In the genomic region with DNA sequence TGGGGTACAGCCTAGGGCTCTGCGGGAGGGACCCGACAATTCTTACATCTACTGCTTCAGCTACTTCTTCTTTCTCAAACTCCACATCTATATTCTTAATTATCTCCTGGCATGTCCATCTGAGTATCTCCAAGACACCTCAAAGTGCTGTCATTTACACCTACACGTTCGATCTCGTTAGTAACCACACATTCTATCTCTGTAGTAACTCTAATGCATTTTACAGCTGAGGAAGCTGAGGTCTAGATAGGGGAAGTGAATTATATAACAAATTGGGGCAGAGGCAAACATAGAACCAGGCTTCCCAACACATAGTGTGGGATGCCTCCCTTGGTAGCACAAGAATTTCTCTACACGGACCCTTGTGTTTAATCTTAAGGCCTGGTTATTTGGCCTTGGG, we compare ENCODE assay signal across 22 cellular contexts. TPM values are rescaled to one million over a fixed set of nuclear protein-coding genes. Genes with fewer than 3 reads are reported as not detected.
A peak's percentile ranks its signal among the peaks of the same experiment; 100 is the strongest.
DNase-seq lines count a peak whose midpoint lies in the region; ATAC-seq, FAIRE-seq and TF ChIP-seq lines count a peak whose summit lies in the region.
"Had no signal": no experiment of that assay in that cellular context is flagged by ENCODE, and none has a peak within 500 bp of the region (broad histone marks: within the 10 kb centered on the region; RNA-seq: fewer than 3 reads in every experiment).

No MANE protein-coding gene starts in this region.

- H3K4me3 Mint-ChIP-seq in activated T-cell treated with anti-CD3 and anti-CD28 coated beads, Interleukin-2, amount 50 U/mL, for 24 hours = no peak overlapping the region
- H3K4me3 Mint-ChIP-seq in activated T-cell treated with anti-CD3 and anti-CD28 coated beads, Interleukin-2, amount 50 U/mL, for 72 hours = no peak overlapping the region
- no peak overlapping the region for H3K4me3 Mint-ChIP-seq in stimulated activated effector memory CD8-positive, alpha-beta T cell treated with anti-CD3 and anti-CD28 coated beads, Interleukin-12 subunit alpha, Interleukin-12 subunit beta, amount 100 ng/mL, for 72 hours

- H4K91ac ChIP-seq in neuronal stem cell (ENCODE audit: low read depth, low read length, poor library complexity) = no peak overlapping the region

- no peak overlapping the region for H3K4me3 ChIP-seq in GM12878
- H3K4me3 ChIP-seq in neuronal stem cell (ENCODE audit: low read length in 2 of 2) = no peak overlapping the region
- H3K4me3 ChIP-seq: GM23248, tibial artery had no signal

- 82% methylated on average over 6 of the region's 6 CpGs for WGBS in GM12878 (ENCODE audit: insufficient coverage, insufficient replicate concordance, low lambda C conversion rate, missing lambda C conversion rate)
- no CpG with 5 or more reads among the region's 6 CpGs for WGBS in neuronal stem cell (ENCODE audit: extremely low coverage in 2 of 2, insufficient read length in 2 of 2, insufficient replicate concordance in 1 of 2), 2 donors

- POLR2A ChIA-PET in GM12878 (lab: Charles Lee) = no interaction called here

- TF ChIP-seq POLR2A in GM12878 (IDR thresholded peaks at IDR 0.05; ENCODE audit: low read depth, low read length) = no peak

- H3K23ac ChIP-seq in neuronal stem cell (ENCODE audit: low read depth, low read length, poor library complexity) = no peak overlapping the region

- H3K27ac ChIP-seq in GM12878 (ENCODE audit: control insufficient read depth, insufficient read depth) = no peak overlapping the region
- no peak overlapping the region for H3K27ac ChIP-seq in neuronal stem cell (replicated peaks; ENCODE audit: low read length)
- H3K27ac ChIP-seq in foreskin keratinocyte = no peak overlapping the region
- H3K27ac ChIP-seq: GM23248, tibial artery had no signal

- no peak for TF ChIP-seq EP300 in GM12878 (IDR thresholded peaks at IDR 0.05; ENCODE audit: borderline replicate concordance in 1 of 2, control insufficient read depth in 1 of 2, low read depth in 2 of 2, low read length in 2 of 2)

- CTCF ChIA-PET in GM12878 (lab: Yijun Ruan, JAX) = interaction anchor here (0.7 to 13.4 kb wide), 4 partner anchors 9 to 218 kb away, joined by 3 to 979 read pairs (median 6); a partner anchor contains a TSS

- no peaks in the 10 kb centered on the region for H3K9me3 Mint-ChIP-seq in activated T-cell treated with anti-CD3 and anti-CD28 coated beads, Interleukin-2, amount 50 U/mL, for 24 hours
- H3K9me3 Mint-ChIP-seq in activated T-cell treated with anti-CD3 and anti-CD28 coated beads, Interleukin-2, amount 50 U/mL, for 72 hours = no peaks in the 10 kb centered on the region
- no peaks in the 10 kb centered on the region for H3K9me3 Mint-ChIP-seq in stimulated activated effector memory CD8-positive, alpha-beta T cell treated with anti-CD3 and anti-CD28 coated beads, Interleukin-12 subunit alpha, Interleukin-12 subunit beta, amount 100 ng/mL, for 72 hours

- peaks cover 33% of the 10 kb centered on the region for H3K36me3 Mint-ChIP-seq in activated T-cell treated with anti-CD3 and anti-CD28 coated beads, Interleukin-2, amount 50 U/mL, for 24 hours (ENCODE audit: low read depth)
- peaks cover 3 to 5% of the 10 kb centered on the region in 2 donors for H3K36me3 Mint-ChIP-seq in activated T-cell treated with anti-CD3 and anti-CD28 coated beads, Interleukin-2, amount 50 U/mL, for 72 hours (ENCODE audit: insufficient read depth in 2 of 2)
- peaks cover 8% of the 10 kb centered on the region for H3K36me3 Mint-ChIP-seq in stimulated activated effector memory CD8-positive, alpha-beta T cell treated with anti-CD3 and anti-CD28 coated beads, Interleukin-12 subunit alpha, Interleukin-12 subunit beta, amount 100 ng/mL, for 72 hours

- H2AFZ ChIP-seq in GM12878 (ENCODE audit: control insufficient read depth, low read depth, low read length) (no peak overlapping the region), neuronal stem cell (ENCODE audit: low read length) (no peak overlapping the region)
- H2AFZ ChIP-seq: GM23248 had no signal

- RAD21 ChIA-PET in GM12878 (lab: Charles Lee; ENCODE audit: unreplicated experiment) = interaction anchor here (2.2 to 20.6 kb wide), 2 partner anchors 213 to 226 kb away, joined by 6 to 605 read pairs; a partner anchor contains a TSS

- H3K79me1 ChIP-seq in neuronal stem cell (ENCODE audit: low read depth, low read length) = no peaks in the 10 kb centered on the region

- H3K27me3 ChIP-seq in GM12878 (replicated peaks in 1 of 2; ENCODE audit: control insufficient read depth in 2 of 2, insufficient read depth in 2 of 2, low read length in 1 of 2) = no peaks in the 10 kb centered on the region
- no peaks in the 10 kb centered on the region for H3K27me3 ChIP-seq in neuronal stem cell (ENCODE audit: control insufficient read depth in 3 of 3, insufficient read depth in 3 of 3, low read depth in 1 of 3, low read length in 3 of 3)
- H3K27me3 ChIP-seq in foreskin keratinocyte = no peaks in the 10 kb centered on the region
- H3K27me3 ChIP-seq: tibial artery had no signal

- H4K20me1 ChIP-seq in GM12878 (ENCODE audit: control insufficient read depth, insufficient read depth) = no peaks in the 10 kb centered on the region

- no peak for TF ChIP-seq CTCF in GM12878 (IDR thresholded peaks at IDR 0.05 in 2 of 3, conservative IDR thresholded peaks at IDR 0.05 in 1 of 3; ENCODE audit: control insufficient read depth in 2 of 3, extremely low read depth in 1 of 3, insufficient read depth in 1 of 3, low read depth in 3 of 3, low read length in 3 of 3)
- no peak for TF ChIP-seq CTCF in foreskin keratinocyte (conservative IDR thresholded peaks at IDR 0.05)

- ATAC-seq in activated T-cell treated with anti-CD3 and anti-CD28 coated beads, Interleukin-2, amount 50 U/mL, for 72 hours (replicated peaks in 1 of 2) = no peak
- no peak for ATAC-seq in GM12878
- ATAC-seq in stimulated activated effector memory CD8-positive, alpha-beta T cell treated with anti-CD3 and anti-CD28 coated beads, Interleukin-12 subunit alpha, Interleukin-12 subunit beta, amount 100 ng/mL, for 72 hours = peak; percentile 59
- ATAC-seq in foreskin keratinocyte = no peak

- intact Hi-C loops in GM12878 (cut with micrococcal nuclease; ENCODE audit: unreplicated experiment) = no loop called here

- 0 out of 2 replicates have a peak overlapping the region, but pooled peaks have one; percentile 26 for H3K4me2 ChIP-seq in GM12878 (ENCODE audit: control insufficient read depth, insufficient read depth)
- no peak overlapping the region for H3K4me2 ChIP-seq in neuronal stem cell (ENCODE audit: insufficient read depth, low read length, poor library complexity, severe bottlenecking)

- no peak overlapping the region for H2BK5ac ChIP-seq in neuronal stem cell (ENCODE audit: low read length)

- H3K27me3 Mint-ChIP-seq in activated T-cell treated with anti-CD3 and anti-CD28 coated beads, Interleukin-2, amount 50 U/mL, for 24 hours = no peaks in the 10 kb centered on the region
- H3K27me3 Mint-ChIP-seq in activated T-cell treated with anti-CD3 and anti-CD28 coated beads, Interleukin-2, amount 50 U/mL, for 72 hours (ENCODE audit: low read depth) = no peaks in the 10 kb centered on the region

- H3K18ac ChIP-seq in neuronal stem cell (ENCODE audit: low read length) = no peak overlapping the region

- H3K36me3 ChIP-seq in GM12878 (ENCODE audit: control insufficient read depth in 2 of 2, insufficient read depth in 2 of 2, low read length in 1 of 2) = peaks cover 4 to 6% of the 10 kb centered on the region in 2 experiments; a peak in 2 of 4 replicates
- H3K36me3 ChIP-seq in neuronal stem cell (replicated peaks in 1 of 2; ENCODE audit: control insufficient read depth in 2 of 2, insufficient read depth in 2 of 2, low read length in 2 of 2) = no peaks in the 10 kb centered on the region

- H4K8ac ChIP-seq in neuronal stem cell (ENCODE audit: low read depth, low read length) = no peak overlapping the region

- H3K9ac ChIP-seq in GM12878 (ENCODE audit: control insufficient read depth, insufficient read depth, low read length) = no peak overlapping the region
- no peak overlapping the region for H3K9ac ChIP-seq in neuronal stem cell (ENCODE audit: low read depth, low read length, poor library complexity)
- H3K9ac ChIP-seq: GM23248 had no signal

- H3K27ac Mint-ChIP-seq in activated T-cell treated with anti-CD3 and anti-CD28 coated beads, Interleukin-2, amount 50 U/mL, for 24 hours = peak overlapping the region; percentile 2
- H3K27ac Mint-ChIP-seq in activated T-cell treated with anti-CD3 and anti-CD28 coated beads, Interleukin-2, amount 50 U/mL, for 72 hours = no peak overlapping the region
- H3K27ac Mint-ChIP-seq in stimulated activated effector memory CD8-positive, alpha-beta T cell treated with anti-CD3 and anti-CD28 coated beads, Interleukin-12 subunit alpha, Interleukin-12 subunit beta, amount 100 ng/mL, for 72 hours = peak overlapping the region; percentile 80

- SMC1A ChIA-PET in GM12878 (lab: Charles Lee; ENCODE audit: uncharacterized antibody, unreplicated experiment) = interaction anchor here (0.8 to 21.1 kb wide), 9 partner anchors 9 to 228 kb away, joined by 3 to 805 read pairs (median 4); a partner anchor contains a TSS

- H2BK15ac ChIP-seq in neuronal stem cell (ENCODE audit: low read length) = no peak overlapping the region

- H3K14ac ChIP-seq in neuronal stem cell (ENCODE audit: low read length) = no peak overlapping the region

- H3K9me3 ChIP-seq in GM12878 (replicated peaks; ENCODE audit: control insufficient read depth, insufficient read depth, low read length) = no peaks in the 10 kb centered on the region
- no peaks in the 10 kb centered on the region for H3K9me3 ChIP-seq in neuronal stem cell (replicated peaks in 1 of 2; ENCODE audit: control insufficient read depth in 2 of 2, insufficient read depth in 1 of 2, low read depth in 1 of 2, low read length in 2 of 2)
- H3K9me3 ChIP-seq: tibial artery had no signal

- BruUV-seq in GM12878 (replicated peaks; lab: Mats Ljungman, UMichigan) = no TSS peak

- H2AK5ac ChIP-seq in neuronal stem cell (ENCODE audit: low read depth, low read length) = no peak overlapping the region

- no peak for TF ChIP-seq RAD21 in GM12878 (IDR thresholded peaks at IDR 0.05; ENCODE audit: insufficient read depth, low read depth, low read length)

- H3K4me1 ChIP-seq in GM12878 (ENCODE audit: control insufficient read depth, insufficient read depth, low read length) (peaks cover 6% of the 10 kb centered on the region; the same call in 1 of the 2 replicates), neuronal stem cell (ENCODE audit: control insufficient read depth in 2 of 2, insufficient read depth in 1 of 2, low read depth in 1 of 2, low read length in 2 of 2) (peaks cover 3 to 11% of the 10 kb centered on the region in 2 donors), foreskin keratinocyte (peaks cover 8% of the 10 kb centered on the region)

- H3K4me1 Mint-ChIP-seq in activated T-cell treated with anti-CD3 and anti-CD28 coated beads, Interleukin-2, amount 50 U/mL, for 24 hours (ENCODE audit: low read depth) = peaks cover 64% of the 10 kb centered on the region
- H3K4me1 Mint-ChIP-seq in activated T-cell treated with anti-CD3 and anti-CD28 coated beads, Interleukin-2, amount 50 U/mL, for 72 hours (ENCODE audit: low read depth) = peaks cover 52% of the 10 kb centered on the region
- H3K4me1 Mint-ChIP-seq in stimulated activated effector memory CD8-positive, alpha-beta T cell treated with anti-CD3 and anti-CD28 coated beads, Interleukin-12 subunit alpha, Interleukin-12 subunit beta, amount 100 ng/mL, for 72 hours = peaks cover 68% of the 10 kb centered on the region

- no peak overlapping the region for H2BK12ac ChIP-seq in neuronal stem cell (ENCODE audit: low read length)

- no peak for DNase-seq in activated T-cell treated with anti-CD3 and anti-CD28 coated beads, Interleukin-2, amount 50 U/mL, for 24 hours
- DNase-seq in activated T-cell treated with anti-CD3 and anti-CD28 coated beads, Interleukin-2, amount 50 U/mL, for 72 hours = no peak
- DNase-seq in NOMO-1 (lab: John Stamatoyannopoulos, UW; ENCODE audit: unreplicated experiment in 2 of 2) (peak; percentile 59 to 86), GM12878 (ENCODE audit: low read depth, low spot score) (no peak), DMS 273 (lab: John Stamatoyannopoulos, UW; ENCODE audit: unreplicated experiment) (no peak), neuronal stem cell (ENCODE audit: low spot score) (no peak), foreskin keratinocyte (no peak)
- no peak for DNase-seq in stimulated activated effector memory CD8-positive, alpha-beta T cell treated with anti-CD3 and anti-CD28 coated beads, Interleukin-12 subunit alpha, Interleukin-12 subunit beta, amount 100 ng/mL, for 72 hours (ENCODE audit: low spot score in 2 of 2)
- DNase-seq: 8988T; activated CD4-positive, alpha-beta T cell treated with anti-CD3 and anti-CD28 coated beads for 4 hours; activated gamma-delta T cell; anterior cingulate cortex; DMS79 treated with DMSO at 0.1 percent for 48 hours; effector memory CD4-positive, alpha-beta T cell; GM23248; IMR-90; mesenchymal stem cell; NCI-H1048; NCI-H524 treated with DMSO at 0.1 percent for 48 hours; Right ventricle myocardium superior; tibial artery had no signal

- no peak for FAIRE-seq in GM12878 (lab: Jason Lieb, UNC)
- FAIRE-seq: islet of Langerhans had no signal

- no peak overlapping the region for H3K4ac ChIP-seq in neuronal stem cell (ENCODE audit: low read length)

- H2BK120ac ChIP-seq in neuronal stem cell (ENCODE audit: low read depth, low read length) = no peak overlapping the region

- in situ Hi-C loops in GM12878 (cut with MboI) = loop anchor here (5.0 kb wide), 1 partner anchor 220 kb away; no protein-coding TSS in a partner anchor

- H3K79me2 ChIP-seq in GM12878 (ENCODE audit: control insufficient read depth, insufficient read depth, low read length) = no peaks in the 10 kb centered on the region

RNA-seq across cellular contexts. Expression of a gene that starts 27.6 kb away (rescaled TPM):
- total RNA-seq in activated T-cell treated with anti-CD3 and anti-CD28 coated beads, Interleukin-2, amount 50 U/mL, for 72 hours = 100 to 1,000 TPM; 166 to 189 TPM
- 73.9 and 79.2 TPM in 2 replicates for total RNA-seq in GM12878 (2013; cell fraction: nucleolus; rRNA removed)
- total RNA-seq in GM12878 (2014; rRNA removed) = 119 and 133 TPM in 2 replicates
- 147 and 154 TPM in 2 replicates for total RNA-seq in GM12878 (2014; rRNA removed; fragmentation: Illumina TruSeq; extraction: Trizol)
- total RNA-seq in GM12878 (2021) = 140 and 141 TPM in 2 replicates
- polyA plus RNA-seq in GM12878 (2011; ENCODE audit: low read depth) = 82.7 TPM
- polyA plus RNA-seq in GM12878 (2011; rRNA removed) = 120 and 130 TPM in 2 replicates
- polyA plus RNA-seq in GM12878 (2011; cell fraction: cytosol; rRNA removed) = 106 and 112 TPM in 2 replicates
- polyA plus RNA-seq in GM12878 (2011; cell fraction: nucleus; rRNA removed) = 73.0 and 95.3 TPM in 2 replicates
- 78.7 and 85.6 TPM in 2 replicates for polyA plus RNA-seq in GM12878 (2012)
- polyA plus RNA-seq in GM12878 (2014; fragmentation: Illumina TruSeq; extraction: Trizol) = 156 and 181 TPM in 2 replicates
- polyA plus RNA-seq in GM12878 (2014; fragmentation: Nextera tagmentation; extraction: Ambion mirVana) = 100 to 1,000 TPM; 121 to 177 TPM
- polyA plus RNA-seq in GM12878 (2014; rRNA removed) = 76.0 and 94.0 TPM in 2 replicates
- polyA plus RNA-seq in GM12878 (2016; fragmentation: Nextera tagmentation; extraction: Ambion mirVana) = 100 to 1,000 TPM; 238 to 255 TPM
- polyA minus RNA-seq in GM12878 (2011; rRNA and poly(A)+ RNA removed) = 200 and 298 TPM in 2 replicates
- 64.8 and 71.4 TPM in 2 replicates for polyA minus RNA-seq in GM12878 (2011; cell fraction: cytosol; rRNA and poly(A)+ RNA removed)
- 31.4 and 47.4 TPM in 2 replicates for polyA minus RNA-seq in GM12878 (2011; cell fraction: nucleus; rRNA and poly(A)+ RNA removed)
- 107 TPM for polyA plus RNA-seq in neuronal stem cell (2013, experiment 1 of 2)
- polyA plus RNA-seq in neuronal stem cell (2013, experiment 2 of 2) = 105 TPM
- 98.5 and 125 TPM in 2 replicates for total RNA-seq in foreskin keratinocyte
- 52.6 and 68.8 TPM in 2 replicates for polyA plus RNA-seq in foreskin keratinocyte

Comparison
In these comparisons a context has a peak if more than half of its experiments do, and no peak if none do; other contexts are left out.
1. DNase-seq: peak in NOMO-1 (2 of 2); none in activated T-cell treated with anti-CD3 and anti-CD28 coated beads, Interleukin-2, amount 50 U/mL, for 24 hours (single experiment), activated T-cell treated with anti-CD3 and anti-CD28 coated beads, Interleukin-2, amount 50 U/mL, for 72 hours (0 of 2), GM12878 (single experiment), stimulated activated effector memory CD8-positive, alpha-beta T cell treated with anti-CD3 and anti-CD28 coated beads, Interleukin-12 subunit alpha, Interleukin-12 subunit beta, amount 100 ng/mL, for 72 hours (0 of 2), DMS 273 (single experiment), neuronal stem cell (single experiment) and foreskin keratinocyte (0 of 2).